ENCODE assay signal across 9 cellular contexts in the genomic region with DNA sequence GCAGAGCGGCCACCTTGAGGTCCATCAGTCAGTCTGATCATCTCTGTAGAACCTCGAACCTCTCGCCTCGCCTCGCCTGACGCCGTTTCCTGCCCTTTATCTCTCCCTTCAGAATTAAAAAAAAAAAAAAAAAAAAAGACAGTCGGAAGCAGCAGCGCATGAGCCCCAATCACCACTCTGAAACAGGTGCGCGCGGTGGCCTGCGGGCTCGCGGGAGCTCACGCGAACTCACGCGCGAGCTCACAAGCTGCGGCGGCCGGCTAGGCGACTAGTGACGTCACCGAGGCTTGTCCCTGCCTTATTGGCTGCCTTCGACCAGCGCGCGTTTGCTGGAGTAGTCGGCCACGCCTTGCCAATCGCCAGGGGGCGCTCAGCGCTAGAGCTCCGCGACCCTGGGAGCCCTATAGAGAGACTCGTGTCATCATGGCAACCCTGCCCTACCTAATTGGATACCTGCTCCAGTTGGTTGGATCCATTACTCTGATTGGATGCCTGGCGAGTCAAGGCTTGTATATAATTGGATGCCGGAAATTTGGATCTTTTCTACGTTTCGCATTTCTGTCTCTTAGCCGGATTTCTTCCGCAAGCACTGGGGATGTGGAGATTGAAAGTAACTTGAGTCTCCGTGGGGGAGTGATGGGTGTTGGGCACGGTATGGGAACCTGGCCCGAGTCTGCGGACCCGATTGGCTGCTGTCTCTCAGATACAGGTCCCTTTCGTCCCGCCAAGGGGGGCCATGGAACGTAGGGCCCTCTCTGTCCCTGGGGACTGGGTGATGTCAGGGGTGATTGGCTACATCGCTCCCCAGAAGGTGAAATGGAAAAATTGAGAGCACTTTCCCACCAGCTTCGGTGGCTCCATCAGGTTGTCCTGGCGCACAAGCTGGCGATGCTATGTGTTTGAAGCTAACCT. TPM values are rescaled to one million over a fixed set of nuclear protein-coding genes. Genes with fewer than 3 reads are reported as not detected.
DNase-seq lines count a peak whose midpoint lies in the region; TF ChIP-seq lines count a peak whose summit lies in the region.
"Had no signal": no experiment of that assay in that cellular context is flagged by ENCODE, and none has a peak within 500 bp of the region (broad histone marks: within the 10 kb centered on the region; RNA-seq: fewer than 3 reads in every experiment).

No MANE protein-coding gene starts in this region.

- H3K27ac ChIP-seq in AG04450 (ENCODE audit: low read depth, low read length) (no peak overlapping the region), hepatocyte (no peak overlapping the region), coronary artery (no peak overlapping the region)
- H3K27ac ChIP-seq: tibial nerve had no signal

- no peaks in the 10 kb centered on the region for H3K9me2 ChIP-seq in hepatocyte (replicated peaks; ENCODE audit: insufficient read depth)

- H3K4me2 ChIP-seq in hepatocyte, result peak overlapping the region; percentile 61

- no peak overlapping the region for H2AFZ ChIP-seq in hepatocyte

- H3K4me3 ChIP-seq in AG04450 (ENCODE audit: low read depth, low read length), result no peak overlapping the region
- H3K4me3 ChIP-seq in hepatocyte, result no peak overlapping the region
- H3K4me3 ChIP-seq in retinal pigment epithelial cell (ENCODE audit: low read length), result no peak overlapping the region
- no peak overlapping the region for H3K4me3 ChIP-seq in coronary artery
- H3K4me3 ChIP-seq: tibial nerve had no signal

- CTCF ChIA-PET in AG04450 (lab: Charles Lee), result no interaction called here
- CTCF ChIA-PET in HEK293T (lab: Yijun Ruan, JAX), result interaction anchor here (0.7 to 0.9 kb wide), 2 partner anchors 10 to 52 kb away, joined by 3 to 4 read pairs; no protein-coding TSS in a partner anchor

- H3K9me3 ChIP-seq in AG04450 (ENCODE audit: control insufficient read depth, insufficient read depth, low read length) (peaks cover 25% of the 10 kb centered on the region), hepatocyte (ENCODE audit: low read depth) (no peaks in the 10 kb centered on the region)

- peak; percentile 51 for TF ChIP-seq CTCF in AG04450 (IDR thresholded peaks at IDR 0.05; ENCODE audit: low read depth, low read length)
- TF ChIP-seq CTCF in hepatocyte (IDR thresholded peaks at IDR 0.05; ENCODE audit: poor library complexity), result peak; percentile 62
- peak; percentile 44 for TF ChIP-seq CTCF in retinal pigment epithelial cell (conservative IDR thresholded peaks at IDR 0.05; ENCODE audit: low read depth, low read length)
- no peak for TF ChIP-seq CTCF in coronary artery (IDR thresholded peaks at IDR 0.05)

- H3K36me3 ChIP-seq in hepatocyte (replicated peaks; ENCODE audit: insufficient read depth, low read depth), result no peaks in the 10 kb centered on the region
- H3K36me3 ChIP-seq: tibial nerve had no signal

- H3K27me3 ChIP-seq in AG04450 (ENCODE audit: control insufficient read depth, insufficient read depth, low read length) (no peaks in the 10 kb centered on the region), hepatocyte (peaks cover 20% of the 10 kb centered on the region)

- POLR2A ChIA-PET in AG04450 (lab: Yijun Ruan, JAX), result no interaction called here
- POLR2A ChIA-PET in HEK293T (lab: Yijun Ruan, JAX), result interaction anchor here (0.6 to 1.0 kb wide), 4 partner anchors 18 to 129 kb away, joined by 3 to 4 read pairs (median 4); no protein-coding TSS in a partner anchor

- no peaks in the 10 kb centered on the region for H3K4me1 ChIP-seq in hepatocyte (ENCODE audit: insufficient read depth)

- H4K20me1 ChIP-seq in hepatocyte (ENCODE audit: insufficient read depth, poor library complexity, severe bottlenecking), result no peaks in the 10 kb centered on the region

- DNase-seq in AG04450 (ENCODE audit: low read depth, low spot score), result peak; percentile 8
- DNase-seq in HEK293T (ENCODE audit: extremely low spot score), result peak; percentile 98
- peak; percentile 58 for DNase-seq in T follicular helper cell (ENCODE audit: low read depth)
- DNase-seq in activated naive CD8-positive, alpha-beta T cell treated with anti-CD3 and anti-CD28 coated beads, Interleukin-2, amount 50 U/mL, for 16 hours (ENCODE audit: low read depth, low spot score), result peak; percentile 65
- DNase-seq in hepatocyte (ENCODE audit: low spot score), result peak; percentile 95
- peak; percentile 17 for DNase-seq in retinal pigment epithelial cell (ENCODE audit: low read depth)
- DNase-seq in NCI-H446 treated with DMSO at 0.1 percent for 48 hours (lab: John Stamatoyannopoulos, UW), result no peak
- DNase-seq in coronary artery (ENCODE audit: low spot score), result no peak

- no peaks in the 10 kb centered on the region for H3K79me2 ChIP-seq in hepatocyte

- WGBS in hepatocyte (ENCODE audit: low lambda C conversion rate, missing lambda C conversion rate), result 30% methylated on average over 56 of the region's 56 CpGs

TF ChIP-seq in HEK293T, 16 proteins besides CTCF, POLR2A, EP300 and RAD21:
- peak; percentile 88 for TF ChIP-seq ZNF384 (IDR thresholded peaks at IDR 0.05)
- no peak for TF ChIP-seq FOXM1 (IDR thresholded peaks at IDR 0.05; ENCODE audit: borderline replicate concordance)
- TF ChIP-seq HDGF (IDR thresholded peaks at IDR 0.05; ENCODE audit: borderline replicate concordance), result no peak
- no peak for TF ChIP-seq FOXK2 (IDR thresholded peaks at IDR 0.05)
- peak; percentile 92 for TF ChIP-seq L3MBTL2 (conservative IDR thresholded peaks at IDR 0.05)

RNA-seq across cellular contexts. Expression of gene SYT3, which starts 31.6 kb away (rescaled TPM):
- polyA plus RNA-seq in AG04450 (2011; rRNA removed) (0.02 and 0.05 TPM in 2 replicates), hepatocyte (2.2 and 4.3 TPM in 2 replicates)
- polyA minus RNA-seq in AG04450 (2011; rRNA and poly(A)+ RNA removed), result not detected in 2 replicates
- total RNA-seq in hepatocyte, result 0.48 and 1.5 TPM in 2 replicates
- total RNA-seq: tibial nerve had no signal

RNA-seq across cellular contexts. Expression of gene LRRC4B, which starts 39.9 kb away (rescaled TPM):
- not detected in 2 replicates for polyA plus RNA-seq in AG04450 (2011; rRNA removed)
- not detected in 2 replicates for polyA minus RNA-seq in AG04450 (2011; rRNA and poly(A)+ RNA removed)
- total RNA-seq in hepatocyte, result 6.0 and 7.7 TPM in 2 replicates
- polyA plus RNA-seq in hepatocyte, result 1.8 and 2.1 TPM in 2 replicates

RNA-seq across cellular contexts. Expression of gene C19orf81, which starts 41.1 kb away (rescaled TPM):
- polyA plus RNA-seq in AG04450 (2011; rRNA removed) (not detected in 2 replicates), hepatocyte (12.4 and 14.7 TPM in 2 replicates)
- not detected in 2 replicates for polyA minus RNA-seq in AG04450 (2011; rRNA and poly(A)+ RNA removed)
- 2.2 and 4.1 TPM in 2 replicates for total RNA-seq in hepatocyte
- total RNA-seq: tibial nerve had no signal

Comparison
In these comparisons a context has a peak if more than half of its experiments do, and no peak if none do; other contexts are left out.
1. DNase-seq: peak in AG04450 (single experiment), HEK293T (single experiment), T follicular helper cell (single experiment), activated naive CD8-positive, alpha-beta T cell treated with anti-CD3 and anti-CD28 coated beads, Interleukin-2, amount 50 U/mL, for 16 hours (single experiment), hepatocyte (single experiment) and retinal pigment epithelial cell (single experiment); none in NCI-H446 treated with DMSO at 0.1 percent for 48 hours (single experiment) and coronary artery (single experiment).
2. RNA of gene C19orf81, which starts 41.1 kb away (polyA plus RNA-seq): 12.4 to 14.7 TPM in hepatocyte; not detected in AG04450; every median in the first group is over 10 times any median in the second.